ENCODE assay signal across 10 cellular contexts in genomic region chrX:1337144-1337779, GRCh38. TPM values are rescaled to one million over a fixed set of nuclear protein-coding genes. Genes with fewer than 3 reads are reported as not detected.
DNase-seq lines count a peak whose midpoint lies in the region; ATAC-seq and TF ChIP-seq lines count a peak whose summit lies in the region.
"Not testable (repeated sequence)": the region's sequence is repeated elsewhere in the genome, so short reads cannot be mapped to it uniquely, and the experiment has no call there.
"Had no signal": no experiment of that assay in that cellular context is flagged by ENCODE, and none has a peak within 500 bp of the region (broad histone marks: within the 10 kb centered on the region; RNA-seq: fewer than 3 reads in every experiment).

No MANE protein-coding gene starts in this region.

- H3K27me3 Mint-ChIP-seq in activated CD4-positive, alpha-beta T cell treated with anti-CD3 and anti-CD28 coated beads for 36 hours, result peaks cover 16% of the 10 kb centered on the region
- H3K27me3 Mint-ChIP-seq in osteocyte (ENCODE audit: unreplicated experiment), result not testable (repeated sequence)

- POLR2A ChIA-PET in activated CD4-positive, alpha-beta T cell treated with anti-CD3 and anti-CD28 coated beads for 36 hours (lab: Charles Lee), result not testable (repeated sequence)

- BruUV-seq in mammary epithelial cell (replicated peaks; lab: Mats Ljungman, UMichigan), result not testable (repeated sequence)

- H3K27me3 ChIP-seq in mammary epithelial cell (ENCODE audit: insufficient read depth, low read length); hepatocyte; upper lobe of left lung: not testable (repeated sequence)

- not testable (repeated sequence) for H3K9ac ChIP-seq in mammary epithelial cell (ENCODE audit: insufficient read depth, low read length)

- dilution Hi-C loops in mammary epithelial cell (cut with HindIII; ENCODE audit: low sequenced_read_pairs), result not testable (repeated sequence)

- H3K4me1 Mint-ChIP-seq in activated CD4-positive, alpha-beta T cell treated with anti-CD3 and anti-CD28 coated beads for 36 hours, result peaks cover 11% of the 10 kb centered on the region
- H3K4me1 Mint-ChIP-seq in osteocyte (ENCODE audit: unreplicated experiment), result not testable (repeated sequence)

- intact Hi-C loops in activated CD4-positive, alpha-beta T cell treated with anti-CD3 and anti-CD28 coated beads for 36 hours (cut with DNase I, micrococcal nuclease); mammary epithelial cell (cut with micrococcal nuclease): not testable (repeated sequence)

- 64% methylated on average over 12 of the region's 13 CpGs for WGBS in mammary epithelial cell (ENCODE audit: low coverage, missing lambda C conversion rate)
- 89% methylated on average over 13 of the region's 13 CpGs for WGBS in hepatocyte (ENCODE audit: low lambda C conversion rate, missing lambda C conversion rate)
- whole genome bisulfite sequencing in upper lobe of left lung, 2 donors, result 48 to 55% methylated on average over 12 to 13 of the region's 13 CpGs

- H3K4me2 ChIP-seq in mammary epithelial cell (ENCODE audit: insufficient read depth, low read depth, low read length) (peak overlapping the region; percentile 60), hepatocyte (peak overlapping the region; percentile 76)

- H3K36me3 Mint-ChIP-seq in activated CD4-positive, alpha-beta T cell treated with anti-CD3 and anti-CD28 coated beads for 36 hours (ENCODE audit: low read depth); osteocyte (ENCODE audit: unreplicated experiment): not testable (repeated sequence)

- ATAC-seq in GM21515 (IDR thresholded peaks at IDR 0.05; ENCODE audit: unreplicated experiment), result peak; percentile 33
- ATAC-seq in HG03457 (IDR thresholded peaks at IDR 0.05; ENCODE audit: unreplicated experiment), result peak; percentile 20
- ATAC-seq in activated CD4-positive, alpha-beta T cell treated with anti-CD3 and anti-CD28 coated beads for 36 hours, result peak; percentile 49
- ATAC-seq in upper lobe of left lung (ENCODE audit: low FRiP score in 2 of 2), result not testable (repeated sequence)

- in situ Hi-C loops in mammary epithelial cell (cut with MboI; ENCODE audit: low sequenced_read_pairs in 2 of 2), result not testable (repeated sequence)

- peak overlapping the region; percentile 64 for H3K4me3 Mint-ChIP-seq in activated CD4-positive, alpha-beta T cell treated with anti-CD3 and anti-CD28 coated beads for 36 hours
- peak overlapping the region; percentile 63 for H3K4me3 Mint-ChIP-seq in osteocyte (ENCODE audit: unreplicated experiment)

- not testable (repeated sequence) for TF ChIP-seq EP300 in upper lobe of left lung (IDR thresholded peaks at IDR 0.05)

- peak overlapping the region; percentile 40 for H2AFZ ChIP-seq in mammary epithelial cell (ENCODE audit: low read depth, low read length)
- H2AFZ ChIP-seq in hepatocyte, result not testable (repeated sequence)

- H3K27ac Mint-ChIP-seq in activated CD4-positive, alpha-beta T cell treated with anti-CD3 and anti-CD28 coated beads for 36 hours, result not testable (repeated sequence)
- H3K27ac Mint-ChIP-seq in osteocyte (ENCODE audit: unreplicated experiment), result peak overlapping the region; percentile 72

- CTCF ChIA-PET in activated CD4-positive, alpha-beta T cell treated with anti-CD3 and anti-CD28 coated beads for 36 hours (lab: Charles Lee); mammary epithelial cell (lab: Charles Lee; ENCODE audit: low non-redundant PET): not testable (repeated sequence)

- H3K79me2 ChIP-seq in mammary epithelial cell (ENCODE audit: insufficient read depth, low read length); hepatocyte: not testable (repeated sequence)

- not testable (repeated sequence) for DNase-seq in activated CD4-positive, alpha-beta T cell treated with anti-CD3 and anti-CD28 coated beads for 36 hours; mammary epithelial cell; hepatocyte (ENCODE audit: low spot score); osteocyte (ENCODE audit: extremely low spot score, unreplicated experiment); upper lobe of left lung

- not testable (repeated sequence) for TF ChIP-seq CTCF in mammary epithelial cell (conservative IDR thresholded peaks at IDR 0.05 in 1 of 2, IDR thresholded peaks at IDR 0.05 in 1 of 2; ENCODE audit: extremely low read depth in 1 of 2, insufficient read depth in 1 of 2, low read depth in 1 of 2, low read length in 2 of 2); hepatocyte (IDR thresholded peaks at IDR 0.05; ENCODE audit: poor library complexity); osteocyte (IDR thresholded peaks at IDR 0.05); upper lobe of left lung (IDR thresholded peaks at IDR 0.05)

- H3K9me2 ChIP-seq in hepatocyte (replicated peaks; ENCODE audit: insufficient read depth), result not testable (repeated sequence)

- not testable (repeated sequence) for H3K36me3 ChIP-seq in mammary epithelial cell (ENCODE audit: insufficient read depth, low read length); hepatocyte (replicated peaks; ENCODE audit: insufficient read depth, low read depth); upper lobe of left lung

- not testable (repeated sequence) for H4K20me1 ChIP-seq in mammary epithelial cell (ENCODE audit: insufficient read depth, low read length); hepatocyte (ENCODE audit: insufficient read depth, poor library complexity, severe bottlenecking)

- not testable (repeated sequence) for H3K9me3 ChIP-seq in mammary epithelial cell (replicated peaks; ENCODE audit: insufficient read depth, low read length); hepatocyte (ENCODE audit: low read depth)
- H3K9me3 ChIP-seq in upper lobe of left lung, result peaks cover 0 to 11% (median 6%) of the 10 kb centered on the region in 4 donors

- peak overlapping the region; percentile 72 for H3K4me3 ChIP-seq in GM08714 (ENCODE audit: low read length)
- H3K4me3 ChIP-seq in mammary epithelial cell (replicated peaks in 1 of 3; ENCODE audit: insufficient read depth in 1 of 3, low read depth in 2 of 3, low read length in 3 of 3), result peak overlapping the region in 1 of 3 experiments; percentile 39
- not testable (repeated sequence) for H3K4me3 ChIP-seq in hepatocyte
- H3K4me3 ChIP-seq in upper lobe of left lung, result peak overlapping the region; percentile 34 to 52 (median 42)

- not testable (repeated sequence) for H3K27ac ChIP-seq in mammary epithelial cell (ENCODE audit: insufficient read depth, low read depth, low read length); hepatocyte
- peak overlapping the region; percentile 65 to 81 (median 80) for H3K27ac ChIP-seq in upper lobe of left lung

- not testable (repeated sequence) for H3K4me1 ChIP-seq in mammary epithelial cell (ENCODE audit: insufficient read depth, low read length); hepatocyte (ENCODE audit: insufficient read depth); upper lobe of left lung

- H3K9me3 Mint-ChIP-seq in activated CD4-positive, alpha-beta T cell treated with anti-CD3 and anti-CD28 coated beads for 36 hours (ENCODE audit: low read depth); osteocyte (ENCODE audit: unreplicated experiment): not testable (repeated sequence)

- TF ChIP-seq POLR2A in upper lobe of left lung (IDR thresholded peaks at IDR 0.05), result not testable (repeated sequence)

RNA-seq across cellular contexts. Expression of gene IL3RA, which starts 0.7 kb away (rescaled TPM):
- under 1 TPM; 0.37 to 0.63 TPM for total RNA-seq in activated CD4-positive, alpha-beta T cell treated with anti-CD3 and anti-CD28 coated beads for 36 hours
- total RNA-seq in mammary epithelial cell (not detected), hepatocyte (0.30 and 1.6 TPM in 2 replicates), osteocyte (0.24 TPM in 1 of 2 replicates, not detected in the other), upper lobe of left lung (10 to 100 TPM in 5 of 6 donors, 1 to 10 TPM in 1; 8.8 to 62.3 (median 31.9) TPM)
- polyA plus RNA-seq in mammary epithelial cell (not detected), hepatocyte (0.42 and 1.9 TPM in 2 replicates)
- polyA minus RNA-seq in mammary epithelial cell, result not detected
- total RNA-seq: bronchial epithelial cell, myocyte had no signal

RNA-seq across cellular contexts. Expression of gene SLC25A6, which starts 54.7 kb away (rescaled TPM):
- total RNA-seq in activated CD4-positive, alpha-beta T cell treated with anti-CD3 and anti-CD28 coated beads for 36 hours, result 100 to 1,000 TPM; 396 to 456 TPM
- total RNA-seq in mammary epithelial cell (100 to 1,000 TPM; 215 to 270 TPM), hepatocyte (359 and 449 TPM in 2 replicates), osteocyte (394 and 402 TPM in 2 replicates), upper lobe of left lung (100 to 1,000 TPM; 158 to 460 (median 285) TPM)
- polyA plus RNA-seq in mammary epithelial cell (386 TPM), hepatocyte (354 and 364 TPM in 2 replicates)
- 83.2 TPM for polyA minus RNA-seq in mammary epithelial cell
